ENCODE assay signal across 8 cellular contexts in genomic region chr1:60848583-60849188, GRCh38.
A peak's percentile ranks its signal among the peaks of the same experiment; 100 is the strongest.
DNase-seq lines count a peak whose midpoint lies in the region; ATAC-seq and TF ChIP-seq lines count a peak whose summit lies in the region.

No MANE protein-coding gene starts in this region.

- H3K27me3 Mint-ChIP-seq in CD8-positive, alpha-beta T cell (ENCODE audit: low read depth), result peaks cover 13% of the 10 kb centered on the region

- H3K27ac Mint-ChIP-seq in CD8-positive, alpha-beta T cell, result no peak overlapping the region

- H3K9me3 ChIP-seq in BE2C (no peaks in the 10 kb centered on the region; the same call in 1 of the 2 replicates), transverse colon (peaks cover 3 to 11% of the 10 kb centered on the region in 2 donors)
- H3K9me3 ChIP-seq in CD8-positive, alpha-beta T cell (ENCODE audit: low read length), result no peaks in the 10 kb centered on the region

- H3K9me3 Mint-ChIP-seq in CD8-positive, alpha-beta T cell, result peaks cover 9% of the 10 kb centered on the region

- TF ChIP-seq CTCF in BE2C (IDR thresholded peaks at IDR 0.05; ENCODE audit: low read depth, low read length) (peak; percentile 57), foreskin keratinocyte (conservative IDR thresholded peaks at IDR 0.05) (peak; percentile 68), transverse colon (IDR thresholded peaks at IDR 0.05) (peak; percentile 39 to 52 (median 49))
- TF ChIP-seq CTCF in CD8-positive, alpha-beta T cell (IDR thresholded peaks at IDR 0.05), result no peak

- H3K4me1 ChIP-seq in BE2C (peaks cover 7% of the 10 kb centered on the region; the same call in 1 of the 2 replicates), foreskin keratinocyte (no peaks in the 10 kb centered on the region), transverse colon (no peaks in the 10 kb centered on the region)
- H3K4me1 ChIP-seq in CD8-positive, alpha-beta T cell (ENCODE audit: insufficient read depth, low read length), result no peaks in the 10 kb centered on the region

- CTCF ChIA-PET in CD8-positive, alpha-beta T cell (lab: Charles Lee), result interaction anchor here (0.7 to 1.4 kb wide), 2 partner anchors 35 to 501 kb away, joined by 3 to 4 read pairs; no protein-coding TSS in a partner anchor

- no peak for TF ChIP-seq POLR2A in transverse colon (IDR thresholded peaks at IDR 0.05)

- intact Hi-C loops in transverse colon (cut with DNase I; ENCODE audit: low total_unique reads), result no loop called here
- intact Hi-C loops in CD8-positive, alpha-beta T cell (cut with DNase I, micrococcal nuclease), result loop anchor here (2.0 to 5.0 kb wide), 2 partner anchors 604 kb away; no protein-coding TSS in a partner anchor

- no peak for DNase-seq in BE2C
- DNase-seq in HS-27A (ENCODE audit: low read depth), result peak; percentile 9
- DNase-seq in RPMI8226, result peak; percentile 36
- DNase-seq in foreskin keratinocyte, result peak in 1 of 2 donors; percentile 34
- DNase-seq in transverse colon, result no peak
- DNase-seq in CD8-positive, alpha-beta T cell, result no peak
- DNase-seq in COLO829 (ENCODE audit: low spot score), result no peak

- H3K36me3 ChIP-seq in BE2C, result no peaks in the 10 kb centered on the region
- H3K36me3 ChIP-seq in transverse colon, result no peaks in the 10 kb centered on the region
- no peaks in the 10 kb centered on the region for H3K36me3 ChIP-seq in CD8-positive, alpha-beta T cell (ENCODE audit: insufficient read depth, low read length)

- H3K4me3 ChIP-seq in BE2C (ENCODE audit: low read depth, low read length) (no peak overlapping the region), transverse colon (no peak overlapping the region)
- H3K4me3 ChIP-seq in CD8-positive, alpha-beta T cell (ENCODE audit: low read depth, low read length), result no peak overlapping the region

- H3K36me3 Mint-ChIP-seq in CD8-positive, alpha-beta T cell, result no peaks in the 10 kb centered on the region

- in situ Hi-C loops in transverse colon (cut with MboI; ENCODE audit: low pct_ligation_motif_present in 1 of 4, low pct_unique_long_range_greater_than_20kb in 1 of 4, low sequenced_read_pairs in 3 of 4), result no loop called here

- WGBS in transverse colon (ENCODE audit: low coverage in 1 of 2), 2 donors, result 30 to 40% methylated on average over 1 of the region's 1 CpG

- no peak for TF ChIP-seq EP300 in transverse colon (IDR thresholded peaks at IDR 0.05; ENCODE audit: low read depth)

- no peak overlapping the region for H3K4me3 Mint-ChIP-seq in CD8-positive, alpha-beta T cell

- H3K4me1 Mint-ChIP-seq in CD8-positive, alpha-beta T cell (ENCODE audit: low read depth), result no peaks in the 10 kb centered on the region

- peak; percentile 29 for ATAC-seq in foreskin keratinocyte
- ATAC-seq in HG02798 (IDR thresholded peaks at IDR 0.05; ENCODE audit: poor library complexity, unreplicated experiment), result no peak
- ATAC-seq in CD8-positive, alpha-beta T cell, result no peak

- H3K27ac ChIP-seq in foreskin keratinocyte, result no peak overlapping the region
- H3K27ac ChIP-seq in transverse colon, result no peak overlapping the region
- no peak overlapping the region for H3K27ac ChIP-seq in CD8-positive, alpha-beta T cell (ENCODE audit: low read depth, low read length)

- H3K27me3 ChIP-seq in BE2C (no peaks in the 10 kb centered on the region), foreskin keratinocyte (peaks cover 22% of the 10 kb centered on the region), transverse colon (no peaks in the 10 kb centered on the region)
- no peaks in the 10 kb centered on the region for H3K27me3 ChIP-seq in CD8-positive, alpha-beta T cell (ENCODE audit: insufficient read depth, low read length)

- POLR2A ChIA-PET in CD8-positive, alpha-beta T cell (lab: Charles Lee), result no interaction called here

Comparison
In these comparisons a context has a peak if more than half of its experiments do, and no peak if none do; other contexts are left out.
1. DNase-seq: peak in HS-27A (single experiment) and RPMI8226 (single experiment); none in BE2C (single experiment), transverse colon (single experiment), CD8-positive, alpha-beta T cell (0 of 7) and COLO829 (single experiment).